8 cellular contexts compared by ENCODE assay signal in genomic region chr12:67647547-67648305, GRCh38. TPM values are rescaled to one million over a fixed set of nuclear protein-coding genes. Genes with fewer than 3 reads are reported as not detected.
DNase-seq lines count a peak whose midpoint lies in the region; ATAC-seq and TF ChIP-seq lines count a peak whose summit lies in the region.

No MANE protein-coding gene starts in this region.

- peak overlapping the region; percentile 92 for H3K27ac Mint-ChIP-seq in activated naive CD4-positive, alpha-beta T cell treated with anti-CD3 and anti-CD28 coated beads, Interleukin-2, amount 10 ng/mL, durations not matched to agents 7 days and 5 days
- peak overlapping the region; percentile 39 to 83 for H3K27ac Mint-ChIP-seq in natural killer cell treated with Interleukin-12 subunit alpha and Interleukin-12 subunit beta and Interleukin-15 and Interleukin-18, amount 100 ng/mL, for 72 hours

- ATAC-seq in GM19438 (IDR thresholded peaks at IDR 0.05; ENCODE audit: low read depth, unreplicated experiment) (peak; percentile 24), foreskin keratinocyte (peak; percentile 84)
- peak; percentile 2 to 4 for ATAC-seq in natural killer cell treated with Interleukin-12 subunit alpha and Interleukin-12 subunit beta and Interleukin-15 and Interleukin-18, amount 100 ng/mL, for 72 hours

- peaks cover 24% of the 10 kb centered on the region for H3K36me3 Mint-ChIP-seq in activated naive CD4-positive, alpha-beta T cell treated with anti-CD3 and anti-CD28 coated beads, Interleukin-2, amount 10 ng/mL, durations not matched to agents 7 days and 5 days
- peaks cover 5% of the 10 kb centered on the region for H3K36me3 Mint-ChIP-seq in natural killer cell treated with Interleukin-12 subunit alpha and Interleukin-12 subunit beta and Interleukin-15 and Interleukin-18, amount 100 ng/mL, for 72 hours

- peak; percentile 91 for TF ChIP-seq POLR2A in transverse colon (IDR thresholded peaks at IDR 0.05)

- peak overlapping the region; percentile 83 for H3K9ac ChIP-seq in Karpas-422 (ENCODE audit: low read length)

- no peaks in the 10 kb centered on the region for H3K36me3 ChIP-seq in BE2C
- H3K36me3 ChIP-seq in Karpas-422 (ENCODE audit: insufficient read depth, low read length), result peaks cover 3% of the 10 kb centered on the region; the same call in 1 of the 2 replicates
- H3K36me3 ChIP-seq in transverse colon, result no peaks in the 10 kb centered on the region

- H3K4me1 Mint-ChIP-seq in activated naive CD4-positive, alpha-beta T cell treated with anti-CD3 and anti-CD28 coated beads, Interleukin-2, amount 10 ng/mL, durations not matched to agents 7 days and 5 days, result peaks cover 36% of the 10 kb centered on the region
- peaks cover 30 to 32% of the 10 kb centered on the region in 2 donors for H3K4me1 Mint-ChIP-seq in natural killer cell treated with Interleukin-12 subunit alpha and Interleukin-12 subunit beta and Interleukin-15 and Interleukin-18, amount 100 ng/mL, for 72 hours (ENCODE audit: low read depth in 2 of 2)

- H3K9me3 ChIP-seq in BE2C, result no peaks in the 10 kb centered on the region
- H3K9me3 ChIP-seq in Karpas-422 (ENCODE audit: low read length), result no peaks in the 10 kb centered on the region
- H3K9me3 ChIP-seq in transverse colon, result no peaks in the 10 kb centered on the region

- peak overlapping the region; percentile 86 for H3K4me3 ChIP-seq in BE2C (ENCODE audit: low read depth, low read length)
- peak overlapping the region; percentile 81 for H3K4me3 ChIP-seq in Karpas-422 (ENCODE audit: low read length)
- H3K4me3 ChIP-seq in transverse colon, result peak overlapping the region; percentile 64 to 100 (median 96)

- no peaks in the 10 kb centered on the region for H3K4me1 ChIP-seq in BE2C
- H3K4me1 ChIP-seq in Karpas-422 (ENCODE audit: low read length), result peaks cover 32% of the 10 kb centered on the region
- peaks cover 23% of the 10 kb centered on the region for H3K4me1 ChIP-seq in foreskin keratinocyte
- H3K4me1 ChIP-seq in transverse colon, result peaks cover 14 to 34% (median 24%) of the 10 kb centered on the region in 4 donors

- H3K4me2 ChIP-seq in Karpas-422 (ENCODE audit: low read depth, low read length, poor library complexity, severe bottlenecking), result peak overlapping the region; percentile 93

- peaks cover 38% of the 10 kb centered on the region for H3K79me2 ChIP-seq in Karpas-422 (ENCODE audit: low read length)

- DNase-seq in BE2C, result peak; percentile 80
- peak; percentile 71 for DNase-seq in Karpas-422
- peak; percentile 68 for DNase-seq in activated naive CD4-positive, alpha-beta T cell treated with anti-CD3 and anti-CD28 coated beads, Interleukin-2, amount 10 ng/mL, durations not matched to agents 7 days and 5 days
- DNase-seq in foreskin keratinocyte, result peak; percentile 70 to 85
- DNase-seq in natural killer cell treated with Interleukin-12 subunit alpha and Interleukin-12 subunit beta and Interleukin-15 and Interleukin-18, amount 100 ng/mL, for 72 hours (ENCODE audit: low spot score), result no peak
- peak; percentile 87 for DNase-seq in transverse colon

- H3K27ac ChIP-seq in Karpas-422 (ENCODE audit: low read length) (no peak overlapping the region), foreskin keratinocyte (no peak overlapping the region), transverse colon (peak overlapping the region; percentile 99 to 100 (median 100))

- no peaks in the 10 kb centered on the region for H3K9me2 ChIP-seq in Karpas-422 (replicated peaks; ENCODE audit: insufficient read depth, low read length)

- H4K20me1 ChIP-seq in Karpas-422 (ENCODE audit: insufficient read depth, low read depth, low read length), result peaks cover 11% of the 10 kb centered on the region

- TF ChIP-seq EP300 in transverse colon (IDR thresholded peaks at IDR 0.05; ENCODE audit: low read depth), result no peak

- CTCF ChIA-PET in activated naive CD4-positive, alpha-beta T cell treated with anti-CD3 and anti-CD28 coated beads, Interleukin-2, amount 10 ng/mL, durations not matched to agents 7 days and 5 days (lab: Charles Lee), result interaction anchor here (0.5 to 1.3 kb wide), 5 partner anchors 12 to 377 kb away, joined by 3 to 7 read pairs (median 3); no protein-coding TSS in a partner anchor

- intact Hi-C loops in transverse colon (cut with DNase I; ENCODE audit: low total_unique reads), result loop anchor here (2.0 to 10.0 kb wide), 2 partner anchors 179 to 213 kb away; no protein-coding TSS in a partner anchor

- TF ChIP-seq CTCF in BE2C (IDR thresholded peaks at IDR 0.05; ENCODE audit: low read depth, low read length) (peak; percentile 30), foreskin keratinocyte (conservative IDR thresholded peaks at IDR 0.05) (peak; percentile 53), transverse colon (IDR thresholded peaks at IDR 0.05) (peak; percentile 10 to 93 (median 42))

- in situ Hi-C loops in transverse colon (cut with MboI; ENCODE audit: low pct_ligation_motif_present in 1 of 4, low pct_unique_long_range_greater_than_20kb in 1 of 4, low sequenced_read_pairs in 3 of 4), result no loop called here

- peak overlapping the region; percentile 97 for H2AFZ ChIP-seq in Karpas-422 (ENCODE audit: low read length)

- WGBS in transverse colon (ENCODE audit: low coverage in 1 of 2), 2 donors, result 4 to 10% methylated on average over 15 to 36 of the region's 36 CpGs

- peak overlapping the region; percentile 95 for H3K4me3 Mint-ChIP-seq in activated naive CD4-positive, alpha-beta T cell treated with anti-CD3 and anti-CD28 coated beads, Interleukin-2, amount 10 ng/mL, durations not matched to agents 7 days and 5 days
- H3K4me3 Mint-ChIP-seq in natural killer cell treated with Interleukin-12 subunit alpha and Interleukin-12 subunit beta and Interleukin-15 and Interleukin-18, amount 100 ng/mL, for 72 hours, result peak overlapping the region; percentile 84

- H3K27me3 ChIP-seq in BE2C (no peaks in the 10 kb centered on the region), Karpas-422 (ENCODE audit: low read length) (no peaks in the 10 kb centered on the region), foreskin keratinocyte (no peaks in the 10 kb centered on the region), transverse colon (no peaks in the 10 kb centered on the region)

- H3K9me3 Mint-ChIP-seq in activated naive CD4-positive, alpha-beta T cell treated with anti-CD3 and anti-CD28 coated beads, Interleukin-2, amount 10 ng/mL, durations not matched to agents 7 days and 5 days, result peaks cover 5% of the 10 kb centered on the region
- H3K9me3 Mint-ChIP-seq in natural killer cell treated with Interleukin-12 subunit alpha and Interleukin-12 subunit beta and Interleukin-15 and Interleukin-18, amount 100 ng/mL, for 72 hours, result no peaks in the 10 kb centered on the region

- H3K27me3 Mint-ChIP-seq in activated naive CD4-positive, alpha-beta T cell treated with anti-CD3 and anti-CD28 coated beads, Interleukin-2, amount 10 ng/mL, durations not matched to agents 7 days and 5 days, result peaks cover 11% of the 10 kb centered on the region
- no peaks in the 10 kb centered on the region for H3K27me3 Mint-ChIP-seq in natural killer cell treated with Interleukin-12 subunit alpha and Interleukin-12 subunit beta and Interleukin-15 and Interleukin-18, amount 100 ng/mL, for 72 hours

TF ChIP-seq in PFSK-1, 5 proteins besides CTCF, POLR2A, EP300 and RAD21:
- peak; percentile 100 for TF ChIP-seq SIN3A (IDR thresholded peaks at IDR 0.05; ENCODE audit: borderline replicate concordance, insufficient read depth, low read length)
- TF ChIP-seq POLR2AphosphoS5 (IDR thresholded peaks at IDR 0.05; ENCODE audit: low read depth, low read length), result no peak
- TF ChIP-seq FOXP2 (optimal IDR thresholded peaks at IDR 0.05; ENCODE audit: borderline replicate concordance, extremely low read depth, extremely low read length, insufficient read depth), result peak; percentile 73

RNA-seq across cellular contexts. Expression of gene DYRK2, which starts 0.8 kb away (rescaled TPM):
- polyA plus RNA-seq in BE2C (2012; ENCODE audit: insufficient read depth, insufficient read length, low read depth), result 17.6 TPM
- total RNA-seq in Karpas-422 (2014; rRNA removed; shearing (Covaris generic); ENCODE audit: low replicate concordance), result 21.5 and 31.5 TPM in 2 replicates
- 31.1 TPM for polyA plus RNA-seq in PFSK-1 (2012; ENCODE audit: insufficient read length, low read depth)
- total RNA-seq in foreskin keratinocyte (18.3 and 20.5 TPM in 2 replicates), transverse colon (100 to 1,000 TPM in 2 of 4 donors, 10 to 100 TPM in 2; 26.9 to 147 (median 96.6) TPM)
- 5.9 and 7.7 TPM in 2 replicates for polyA plus RNA-seq in foreskin keratinocyte
- 10 to 100 TPM; 37.1 to 56.1 TPM for total RNA-seq in natural killer cell treated with Interleukin-12 subunit alpha and Interleukin-12 subunit beta and Interleukin-15 and Interleukin-18, amount 100 ng/mL, for 72 hours

Comparison
In these comparisons a context has a peak if more than half of its experiments do, and no peak if none do; other contexts are left out.
1. ATAC-seq: peak in every context shown above with its lines; median percentile 84 in foreskin keratinocyte; 24 in GM19438; 3 in natural killer cell treated with Interleukin-12 subunit alpha and Interleukin-12 subunit beta and Interleukin-15 and Interleukin-18, amount 100 ng/mL, for 72 hours.
2. H3K27ac ChIP-seq: peak in transverse colon (4 of 4); none in Karpas-422 (single experiment) and foreskin keratinocyte (single experiment).
3. Peak in every context shown above with its lines, with median percentiles within 50 percentile points of each other: H3K4me3 ChIP-seq and CTCF ChIP-seq.